In genomic region chr7:149261829-149262617, GRCh38 we compare ENCODE assay signal across 1 cellular context.
TF ChIP-seq lines count a peak whose summit lies in the region.

ZNF783 (plus strand) TSS chr7:149262196; CDS start chr7:149262334, 138 bp downstream.

TF ChIP-seq in HepG2, 621 proteins besides CTCF, POLR2A, EP300 and RAD21 (continued from another document and continues in another):
- TF ChIP-seq ZBTB44 (CRISPR knock-in tag; IDR thresholded peaks at IDR 0.05) (peak; percentile 90), ZNF782 (CRISPR knock-in tag; IDR thresholded peaks at IDR 0.05; ENCODE audit: borderline replicate concordance) (peak; percentile 95; the same call in 1 of the 2 replicates), ZNF784 (CRISPR knock-in tag; IDR thresholded peaks at IDR 0.05; ENCODE audit: borderline replicate concordance) (peak; percentile 32; the same call in 1 of the 2 replicates), PLSCR1 (CRISPR knock-in tag; IDR thresholded peaks at IDR 0.05; ENCODE audit: borderline replicate concordance) (peak; percentile 87), DZIP1 (CRISPR knock-in tag; IDR thresholded peaks at IDR 0.05) (peak; percentile 97; the same call in 1 of the 2 replicates), HNF1A (IDR thresholded peaks at IDR 0.05; ENCODE audit: low read depth) (no peak), HNF1A (CRISPR knock-in tag; IDR thresholded peaks at IDR 0.05; ENCODE audit: borderline replicate concordance) (peak; percentile 9; the same call in 1 of the 2 replicates), SAFB2 (CRISPR knock-in tag; IDR thresholded peaks at IDR 0.05; ENCODE audit: borderline replicate concordance, low read depth) (peak; percentile 96), HOXA3 (CRISPR knock-in tag; IDR thresholded peaks at IDR 0.05) (peak; percentile 85; the same call in 1 of the 2 replicates), ZNF160 (CRISPR knock-in tag; IDR thresholded peaks at IDR 0.05) (0 out of 2 replicates have a peak, but pooled peaks have one; percentile 19), RORA (CRISPR knock-in tag; IDR thresholded peaks at IDR 0.05) (no peak), ZNF589 (CRISPR knock-in tag; conservative IDR thresholded peaks at IDR 0.05) (peak; percentile 65; the same call in 1 of the 2 replicates), ZNF292 (CRISPR knock-in tag; IDR thresholded peaks at IDR 0.05; ENCODE audit: borderline replicate concordance, low read depth) (no peak), EEA1 (CRISPR knock-in tag; IDR thresholded peaks at IDR 0.05; ENCODE audit: borderline replicate concordance) (peak; percentile 88; the same call in 1 of the 2 replicates), TIGD3 (CRISPR knock-in tag; IDR thresholded peaks at IDR 0.05; ENCODE audit: borderline replicate concordance) (no peak), TBP (CRISPR knock-in tag; IDR thresholded peaks at IDR 0.05) (no peak), SOX13 (IDR thresholded peaks at IDR 0.05) (no peak), SOX13 (CRISPR knock-in tag; conservative IDR thresholded peaks at IDR 0.05 in 1 of 2, IDR thresholded peaks at IDR 0.05 in 1 of 2) (peak in 1 of 2 experiments; percentile 44; a peak in 2 of 4 replicates), ZBTB42 (CRISPR knock-in tag; IDR thresholded peaks at IDR 0.05) (peak; percentile 58), ZNF776 (CRISPR knock-in tag; IDR thresholded peaks at IDR 0.05) (peak; percentile 95; the same call in 1 of the 2 replicates), TP53 (CRISPR knock-in tag; conservative IDR thresholded peaks at IDR 0.05) (0 out of 2 replicates have a peak, but pooled peaks have one; percentile 46), GABPB1 (CRISPR knock-in tag; IDR thresholded peaks at IDR 0.05) (peak; percentile 70; the same call in 1 of the 2 replicates), REXO4 (CRISPR knock-in tag; IDR thresholded peaks at IDR 0.05; ENCODE audit: borderline replicate concordance) (peak; percentile 42; the same call in 1 of the 2 replicates), NKX3-1 (CRISPR knock-in tag; IDR thresholded peaks at IDR 0.05) (peak; percentile 46), PAWR (CRISPR knock-in tag; IDR thresholded peaks at IDR 0.05; ENCODE audit: borderline replicate concordance) (no peak), ZMAT3 (CRISPR knock-in tag; conservative IDR thresholded peaks at IDR 0.05) (peak; percentile 69; the same call in 1 of the 2 replicates), ERF (CRISPR knock-in tag; IDR thresholded peaks at IDR 0.05) (peak; percentile 58; the same call in 1 of the 2 replicates), ZNF563 (CRISPR knock-in tag; IDR thresholded peaks at IDR 0.05) (peak; percentile 98)
- TF ChIP-seq, protein P1, sequence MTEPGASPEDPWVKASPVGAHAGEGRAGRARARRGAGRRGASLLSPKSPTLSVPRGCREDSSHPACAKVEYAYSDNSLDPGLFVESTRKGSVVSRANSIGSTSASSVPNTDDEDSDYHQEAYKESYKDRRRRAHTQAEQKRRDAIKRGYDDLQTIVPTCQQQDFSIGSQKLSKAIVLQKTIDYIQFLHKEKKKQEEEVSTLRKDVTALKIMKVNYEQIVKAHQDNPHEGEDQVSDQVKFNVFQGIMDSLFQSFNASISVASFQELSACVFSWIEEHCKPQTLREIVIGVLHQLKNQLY (CRISPR knock-in tag; IDR thresholded peaks at IDR 0.05) = peak; percentile 52; the same call in 1 of the 2 replicates
- TF ChIP-seq, protein P2, sequence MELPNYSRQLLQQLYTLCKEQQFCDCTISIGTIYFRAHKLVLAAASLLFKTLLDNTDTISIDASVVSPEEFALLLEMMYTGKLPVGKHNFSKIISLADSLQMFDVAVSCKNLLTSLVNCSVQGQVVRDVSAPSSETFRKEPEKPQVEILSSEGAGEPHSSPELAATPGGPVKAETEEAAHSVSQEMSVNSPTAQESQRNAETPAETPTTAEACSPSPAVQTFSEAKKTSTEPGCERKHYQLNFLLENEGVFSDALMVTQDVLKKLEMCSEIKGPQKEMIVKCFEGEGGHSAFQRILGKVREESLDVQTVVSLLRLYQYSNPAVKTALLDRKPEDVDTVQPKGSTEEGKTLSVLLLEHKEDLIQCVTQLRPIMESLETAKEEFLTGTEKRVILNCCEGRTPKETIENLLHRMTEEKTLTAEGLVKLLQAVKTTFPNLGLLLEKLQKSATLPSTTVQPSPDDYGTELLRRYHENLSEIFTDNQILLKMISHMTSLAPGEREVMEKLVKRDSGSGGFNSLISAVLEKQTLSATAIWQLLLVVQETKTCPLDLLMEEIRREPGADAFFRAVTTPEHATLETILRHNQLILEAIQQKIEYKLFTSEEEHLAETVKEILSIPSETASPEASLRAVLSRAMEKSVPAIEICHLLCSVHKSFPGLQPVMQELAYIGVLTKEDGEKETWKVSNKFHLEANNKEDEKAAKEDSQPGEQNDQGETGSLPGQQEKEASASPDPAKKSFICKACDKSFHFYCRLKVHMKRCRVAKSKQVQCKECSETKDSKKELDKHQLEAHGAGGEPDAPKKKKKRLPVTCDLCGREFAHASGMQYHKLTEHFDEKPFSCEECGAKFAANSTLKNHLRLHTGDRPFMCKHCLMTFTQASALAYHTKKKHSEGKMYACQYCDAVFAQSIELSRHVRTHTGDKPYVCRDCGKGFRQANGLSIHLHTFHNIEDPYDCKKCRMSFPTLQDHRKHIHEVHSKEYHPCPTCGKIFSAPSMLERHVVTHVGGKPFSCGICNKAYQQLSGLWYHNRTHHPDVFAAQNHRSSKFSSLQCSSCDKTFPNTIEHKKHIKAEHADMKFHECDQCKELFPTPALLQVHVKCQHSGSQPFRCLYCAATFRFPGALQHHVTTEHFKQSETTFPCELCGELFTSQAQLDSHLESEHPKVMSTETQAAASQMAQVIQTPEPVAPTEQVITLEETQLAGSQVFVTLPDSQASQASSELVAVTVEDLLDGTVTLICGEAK (IDR thresholded peaks at IDR 0.05) = no peak
- TF ChIP-seq, protein P2 (CRISPR knock-in tag; IDR thresholded peaks at IDR 0.05) = peak; percentile 70
- TF ChIP-seq, protein P3, sequence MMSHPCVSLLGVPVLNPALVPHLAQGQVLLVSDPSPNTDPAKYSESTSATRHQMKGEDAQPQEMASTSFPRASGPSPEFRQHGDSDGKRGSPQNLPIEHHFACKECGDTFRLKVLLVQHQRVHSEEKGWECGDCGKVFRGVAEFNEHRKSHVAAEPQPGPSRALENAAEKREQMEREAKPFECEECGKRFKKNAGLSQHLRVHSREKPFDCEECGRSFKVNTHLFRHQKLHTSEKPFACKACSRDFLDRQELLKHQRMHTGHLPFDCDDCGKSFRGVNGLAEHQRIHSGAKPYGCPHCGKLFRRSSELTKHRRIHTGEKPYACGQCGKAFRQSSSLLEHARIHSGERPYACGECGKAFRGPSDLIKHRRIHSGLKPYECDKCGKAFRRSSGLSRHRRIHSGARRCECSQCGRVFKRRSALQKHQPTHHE (CRISPR knock-in tag; IDR thresholded peaks at IDR 0.05; ENCODE audit: borderline replicate concordance) = peak; percentile 64; the same call in 1 of the 2 replicates
